In the genomic region with DNA sequence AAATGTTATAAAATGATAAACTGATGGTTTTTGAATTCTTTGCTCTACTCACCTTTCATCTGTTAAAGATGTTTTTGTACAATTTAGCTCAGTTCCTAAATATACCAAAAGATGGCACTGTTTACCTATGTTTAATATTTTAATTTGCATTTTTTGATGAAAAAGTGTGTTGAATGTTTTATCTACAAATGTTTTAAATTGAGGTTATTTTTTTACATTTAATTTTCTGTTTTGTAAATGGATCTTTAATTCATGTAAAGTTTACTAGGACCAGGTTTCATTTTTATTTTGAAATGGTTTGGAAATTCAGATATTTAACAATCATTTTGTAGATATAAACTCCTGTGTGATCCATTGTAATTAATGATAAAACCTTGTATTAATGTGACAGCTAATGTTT, we compare ENCODE assay signal across 8 cellular contexts. TPM values are rescaled to one million over a fixed set of nuclear protein-coding genes. Genes with fewer than 3 reads are reported as not detected.
A peak's percentile ranks its signal among the peaks of the same experiment; 100 is the strongest.
DNase-seq lines count a peak whose midpoint lies in the region; ATAC-seq and TF ChIP-seq lines count a peak whose summit lies in the region.

No MANE protein-coding gene starts in this region.

- H3K9me3 ChIP-seq in effector memory CD4-positive, alpha-beta T cell (ENCODE audit: control insufficient read depth, low read length): no peaks in the 10 kb centered on the region

- H3K9me3 Mint-ChIP-seq in stimulated activated naive B cell treated with anti-CD40 and anti-IgM and Interleukin-4, amounts not matched to agents 10 μg/mL and 1 μg/mL and 100 μg/mL, for 72 hours: no peaks in the 10 kb centered on the region

- no peaks in the 10 kb centered on the region for H3K27me3 ChIP-seq in effector memory CD4-positive, alpha-beta T cell (replicated peaks; ENCODE audit: control insufficient read depth, insufficient read depth, low read length, poor library complexity, severe bottlenecking)

- H3K36me3 ChIP-seq in effector memory CD4-positive, alpha-beta T cell (ENCODE audit: control insufficient read depth, insufficient read depth, low read length): no peaks in the 10 kb centered on the region

- ATAC-seq in HG03045 (IDR thresholded peaks at IDR 0.05; ENCODE audit: unreplicated experiment) (no peak), HG03439 (IDR thresholded peaks at IDR 0.05; ENCODE audit: unreplicated experiment) (no peak)
- ATAC-seq in stimulated activated naive B cell treated with anti-CD40 and anti-IgM and Interleukin-4, amounts not matched to agents 10 μg/mL and 1 μg/mL and 100 μg/mL, for 72 hours (replicated peaks): no peak

- peaks cover 3 to 10% of the 10 kb centered on the region in 2 donors for H3K4me1 Mint-ChIP-seq in stimulated activated naive B cell treated with anti-CD40 and anti-IgM and Interleukin-4, amounts not matched to agents 10 μg/mL and 1 μg/mL and 100 μg/mL, for 72 hours

- H3K36me3 Mint-ChIP-seq in stimulated activated naive B cell treated with anti-CD40 and anti-IgM and Interleukin-4, amounts not matched to agents 10 μg/mL and 1 μg/mL and 100 μg/mL, for 72 hours: peaks cover 7 to 14% of the 10 kb centered on the region in 2 donors

- no peaks in the 10 kb centered on the region for H3K27me3 Mint-ChIP-seq in stimulated activated naive B cell treated with anti-CD40 and anti-IgM and Interleukin-4, amounts not matched to agents 10 μg/mL and 1 μg/mL and 100 μg/mL, for 72 hours

- TF ChIP-seq CTCF in LNCAP (IDR thresholded peaks at IDR 0.05) (peak; percentile 48), astrocyte of the cerebellum (IDR thresholded peaks at IDR 0.05; ENCODE audit: low read depth, low read length, missing control alignments) (peak; percentile 25)

- H3K4me3 ChIP-seq in astrocyte of the cerebellum (ENCODE audit: low read depth, low read length): no peak overlapping the region
- no peak overlapping the region for H3K4me3 ChIP-seq in effector memory CD4-positive, alpha-beta T cell (ENCODE audit: insufficient read depth, low read depth, low read length, poor library complexity, severe bottlenecking)

- H3K27ac Mint-ChIP-seq in stimulated activated naive B cell treated with anti-CD40 and anti-IgM and Interleukin-4, amounts not matched to agents 10 μg/mL and 1 μg/mL and 100 μg/mL, for 72 hours: no peak overlapping the region

- H3K27ac ChIP-seq in effector memory CD4-positive, alpha-beta T cell (ENCODE audit: insufficient read depth, low read length, poor library complexity, severe bottlenecking): no peak overlapping the region

- peaks cover 4% of the 10 kb centered on the region for H3K4me1 ChIP-seq in effector memory CD4-positive, alpha-beta T cell (ENCODE audit: control insufficient read depth, insufficient read depth, low read length, poor library complexity, severe bottlenecking)

- DNase-seq in EH (ENCODE audit: low read depth) (peak; percentile 39), astrocyte of the cerebellum (ENCODE audit: low read depth) (peak; percentile 20), lung microvascular endothelial cell (ENCODE audit: low read depth in 2 of 2) (peak; percentile 37 to 56)
- DNase-seq in effector memory CD4-positive, alpha-beta T cell: no peak
- DNase-seq in stimulated activated naive B cell treated with anti-CD40 and anti-IgM and Interleukin-4, amounts not matched to agents 10 μg/mL and 1 μg/mL and 100 μg/mL, for 72 hours: no peak

- H3K4me3 Mint-ChIP-seq in stimulated activated naive B cell treated with anti-CD40 and anti-IgM and Interleukin-4, amounts not matched to agents 10 μg/mL and 1 μg/mL and 100 μg/mL, for 72 hours: no peak overlapping the region

- in situ Hi-C loops in astrocyte of the cerebellum (cut with HindIII; ENCODE audit: low sequenced_read_pairs): no loop called here

RNA-seq across cellular contexts. Expression of a gene that starts 30.0 kb away (rescaled TPM):
- 14.2 and 17.5 TPM in 2 replicates for total RNA-seq in lung microvascular endothelial cell

Comparison
In these comparisons a context has a peak if more than half of its experiments do, and no peak if none do; other contexts are left out.
1. DNase-seq: peak in EH (single experiment), astrocyte of the cerebellum (single experiment) and lung microvascular endothelial cell (2 of 2); none in effector memory CD4-positive, alpha-beta T cell (0 of 3) and stimulated activated naive B cell treated with anti-CD40 and anti-IgM and Interleukin-4, amounts not matched to agents 10 μg/mL and 1 μg/mL and 100 μg/mL, for 72 hours (single experiment).